Comparison of ENCODE assay signal across 18 cellular contexts in the genomic region with DNA sequence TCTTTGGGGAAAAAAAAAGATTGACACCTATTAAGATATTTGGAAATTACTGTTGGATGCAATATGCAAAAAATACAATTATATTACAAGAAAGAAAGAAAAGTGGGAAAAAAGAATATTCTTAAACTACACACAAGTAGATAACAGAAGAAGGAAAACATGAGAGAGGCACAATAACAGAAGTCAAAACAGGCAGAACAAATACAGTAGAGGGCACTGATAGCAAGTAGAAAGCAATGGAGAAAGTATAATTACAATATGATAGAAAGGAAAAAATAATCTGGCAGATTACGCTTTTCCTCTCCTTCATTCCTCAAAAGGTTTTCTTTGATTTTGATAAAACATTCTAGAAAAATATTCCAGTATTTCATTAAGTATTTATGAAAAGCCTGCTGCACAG.
DNase-seq lines count a peak whose midpoint lies in the region; ATAC-seq and TF ChIP-seq lines count a peak whose summit lies in the region.
"Had no signal": no experiment of that assay in that cellular context is flagged by ENCODE, and none has a peak within 500 bp of the region (broad histone marks: within the 10 kb centered on the region; RNA-seq: fewer than 3 reads in every experiment).

No MANE protein-coding gene starts in this region.

- H3K36me3 Mint-ChIP-seq in T-helper 2 cell treated with Interferon-gamma antibody and Interleukin-4, amounts not matched to agents 5 μg/mL and 100 μg/mL, for 36 hours (ENCODE audit: low read depth), result peaks cover 25% of the 10 kb centered on the region
- H3K36me3 Mint-ChIP-seq in stimulated activated effector memory CD8-positive, alpha-beta T cell treated with anti-CD3 and anti-CD28 coated beads, Interleukin-12 subunit alpha, Interleukin-12 subunit beta, amount 100 ng/mL, for 72 hours, result peaks cover 34% of the 10 kb centered on the region
- H3K36me3 Mint-ChIP-seq: WTC11 had no signal

- in situ Hi-C loops in SK-MEL-5 (cut with HindIII; ENCODE audit: low pct_unique_long_range_greater_than_20kb, low sequenced_read_pairs), result no loop called here

- H3K27ac Mint-ChIP-seq in T-helper 2 cell treated with Interferon-gamma antibody and Interleukin-4, amounts not matched to agents 5 μg/mL and 100 μg/mL, for 36 hours, result peak overlapping the region; percentile 80
- peak overlapping the region; percentile 40 for H3K27ac Mint-ChIP-seq in stimulated activated effector memory CD8-positive, alpha-beta T cell treated with anti-CD3 and anti-CD28 coated beads, Interleukin-12 subunit alpha, Interleukin-12 subunit beta, amount 100 ng/mL, for 72 hours
- H3K27ac Mint-ChIP-seq: WTC11 had no signal

- TF ChIP-seq CTCF in fibroblast of the aortic adventitia (IDR thresholded peaks at IDR 0.05; ENCODE audit: insufficient read depth, low read length), result peak; percentile 17

- no peak for DNase-seq in T-helper 2 cell treated with Interferon-gamma antibody and Interleukin-4, amounts not matched to agents 5 μg/mL and 100 μg/mL, for 36 hours (ENCODE audit: low spot score)
- DNase-seq in T-helper 2 cell (no peak), SK-MEL-5 (ENCODE audit: low read depth, low spot score) (peak; percentile 14), fibroblast of the aortic adventitia (ENCODE audit: low read depth) (no peak), SKM-1 treated with dmso at 0.1 percent for 144 hours (lab: John Stamatoyannopoulos, UW; ENCODE audit: unreplicated experiment) (no peak)
- DNase-seq in stimulated activated effector memory CD8-positive, alpha-beta T cell treated with anti-CD3 and anti-CD28 coated beads, Interleukin-12 subunit alpha, Interleukin-12 subunit beta, amount 100 ng/mL, for 72 hours (ENCODE audit: low spot score in 2 of 2), result no peak
- DNase-seq in activated CD4-positive, alpha-beta T cell treated with anti-CD3 and anti-CD28 coated beads, Interleukin-2, amount 50 U/mL, for 4 hours, result no peak
- DNase-seq: CD4-positive, CD25-positive, alpha-beta regulatory T cell; DMS53; KG1; mesendoderm; NCI-H1092 treated with DMSO at 0.1 percent for 48 hours; spleen; testis had no signal

- H3K4me3 ChIP-seq in fibroblast of the aortic adventitia (ENCODE audit: low read depth, low read length), result no peak overlapping the region
- H3K4me3 ChIP-seq: spleen, testis had no signal

- H3K9me3 Mint-ChIP-seq in T-helper 2 cell treated with Interferon-gamma antibody and Interleukin-4, amounts not matched to agents 5 μg/mL and 100 μg/mL, for 36 hours, result no peaks in the 10 kb centered on the region
- no peaks in the 10 kb centered on the region for H3K9me3 Mint-ChIP-seq in stimulated activated effector memory CD8-positive, alpha-beta T cell treated with anti-CD3 and anti-CD28 coated beads, Interleukin-12 subunit alpha, Interleukin-12 subunit beta, amount 100 ng/mL, for 72 hours
- H3K9me3 Mint-ChIP-seq: CD4-positive, CD25-positive, alpha-beta regulatory T cell; neural crest cell; WTC11 had no signal

- H3K27me3 Mint-ChIP-seq in T-helper 2 cell treated with Interferon-gamma antibody and Interleukin-4, amounts not matched to agents 5 μg/mL and 100 μg/mL, for 36 hours (ENCODE audit: low read depth), result no peaks in the 10 kb centered on the region
- H3K27me3 Mint-ChIP-seq: CD4-positive, CD25-positive, alpha-beta regulatory T cell had no signal

- ATAC-seq in stimulated activated effector memory CD8-positive, alpha-beta T cell treated with anti-CD3 and anti-CD28 coated beads, Interleukin-12 subunit alpha, Interleukin-12 subunit beta, amount 100 ng/mL, for 72 hours, result no peak
- no peak for ATAC-seq in HG03457 (IDR thresholded peaks at IDR 0.05; ENCODE audit: unreplicated experiment)
- ATAC-seq: Panc1, WTC11 had no signal

- H3K4me1 Mint-ChIP-seq in T-helper 2 cell treated with Interferon-gamma antibody and Interleukin-4, amounts not matched to agents 5 μg/mL and 100 μg/mL, for 36 hours (ENCODE audit: low read depth), result peaks cover 17% of the 10 kb centered on the region
- peaks cover 6% of the 10 kb centered on the region for H3K4me1 Mint-ChIP-seq in stimulated activated effector memory CD8-positive, alpha-beta T cell treated with anti-CD3 and anti-CD28 coated beads, Interleukin-12 subunit alpha, Interleukin-12 subunit beta, amount 100 ng/mL, for 72 hours

- no peak overlapping the region for H3K4me3 Mint-ChIP-seq in T-helper 2 cell treated with Interferon-gamma antibody and Interleukin-4, amounts not matched to agents 5 μg/mL and 100 μg/mL, for 36 hours
- H3K4me3 Mint-ChIP-seq in stimulated activated effector memory CD8-positive, alpha-beta T cell treated with anti-CD3 and anti-CD28 coated beads, Interleukin-12 subunit alpha, Interleukin-12 subunit beta, amount 100 ng/mL, for 72 hours, result no peak overlapping the region
- H3K4me3 Mint-ChIP-seq: CD4-positive, CD25-positive, alpha-beta regulatory T cell; neural crest cell; WTC11 had no signal
